8 cellular contexts compared by ENCODE assay signal in the genomic region with DNA sequence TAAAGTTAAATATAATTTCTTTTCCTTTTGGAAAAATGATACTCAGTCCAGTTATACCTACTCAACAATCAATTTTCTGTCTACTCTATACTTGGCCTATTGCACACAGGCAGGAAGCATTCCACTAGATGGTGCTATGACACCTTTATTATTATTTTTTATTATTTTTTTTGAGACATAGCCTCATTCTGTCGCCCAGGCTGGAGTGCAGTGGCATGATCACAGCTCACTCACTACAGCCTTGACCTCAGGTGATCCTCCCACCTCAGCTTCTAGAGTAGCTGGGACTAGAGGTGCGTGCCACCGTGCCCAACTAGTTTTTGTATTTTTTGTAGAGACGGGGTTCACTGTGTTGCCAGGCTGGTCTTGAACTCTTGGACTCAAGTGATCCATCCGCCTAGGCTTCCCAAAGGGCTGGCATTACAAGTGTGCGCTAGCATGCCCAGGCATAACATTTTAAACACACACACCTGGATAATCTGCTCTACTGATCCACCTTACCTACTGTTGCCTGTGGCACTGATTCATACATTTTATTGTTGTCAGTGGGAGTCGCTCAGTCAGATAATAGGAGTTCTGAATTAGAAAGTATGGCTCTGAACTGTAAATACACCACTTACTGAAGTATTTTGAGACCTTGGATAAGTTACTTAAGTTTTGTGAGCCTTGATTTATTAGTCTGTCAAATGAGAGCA. TPM values are rescaled to one million over a fixed set of nuclear protein-coding genes. Genes with fewer than 3 reads are reported as not detected.
DNase-seq lines count a peak whose midpoint lies in the region; ATAC-seq and TF ChIP-seq lines count a peak whose summit lies in the region.

No MANE protein-coding gene starts in this region.

- 85 to 94% methylated on average over 7 of the region's 7 CpGs for WGBS in lung, 2 donors

- CTCF ChIA-PET in CD8-positive, alpha-beta memory T cell (lab: Charles Lee), result interaction anchor here (0.8 to 6.1 kb wide), 20 partner anchors 9 to 259 kb away, joined by 3 to 35 read pairs (median 3); partner anchors contain the start of genes SPG11 and TRIM69

- H3K27me3 ChIP-seq in CD8-positive, alpha-beta memory T cell (ENCODE audit: insufficient read depth, low read length, poor library complexity, severe bottlenecking), result no peaks in the 10 kb centered on the region
- no peaks in the 10 kb centered on the region for H3K27me3 ChIP-seq in lung (ENCODE audit: control insufficient read depth, insufficient read depth)

- no peaks in the 10 kb centered on the region for H3K9me3 ChIP-seq in CD8-positive, alpha-beta memory T cell (ENCODE audit: low read length)
- H3K9me3 ChIP-seq in lung (ENCODE audit: control insufficient read depth in 2 of 2, insufficient read depth in 1 of 2, low read length in 1 of 2), result no peaks in the 10 kb centered on the region

- peaks cover 4 to 24% (median 11%) of the 10 kb centered on the region in 3 donors for H3K4me1 Mint-ChIP-seq in CD8-positive, alpha-beta memory T cell
- H3K4me1 Mint-ChIP-seq in activated naive CD8-positive, alpha-beta T cell treated with anti-CD3 and anti-CD28 coated beads, Interleukin-2, amount 50 U/mL, for 24 hours, result peaks cover 24% of the 10 kb centered on the region

- ATAC-seq in activated naive CD8-positive, alpha-beta T cell treated with anti-CD3 and anti-CD28 coated beads, Interleukin-2, amount 50 U/mL, for 24 hours, result peak; percentile 71
- no peak for ATAC-seq in lung (ENCODE audit: insufficient read depth, low FRiP score)
- ATAC-seq in HG03175 (IDR thresholded peaks at IDR 0.05; ENCODE audit: unreplicated experiment), result no peak

- H3K4me1 ChIP-seq in CD8-positive, alpha-beta memory T cell (ENCODE audit: insufficient read depth, low read length), result peaks cover 6% of the 10 kb centered on the region
- H3K4me1 ChIP-seq in lung (ENCODE audit: control insufficient read depth in 2 of 2, insufficient read depth in 2 of 2, low read length in 2 of 2), result no peaks in the 10 kb centered on the region

- peak overlapping the region in 5 of 8 donors; percentile 47 to 89 (median 70) for H3K27ac Mint-ChIP-seq in CD8-positive, alpha-beta memory T cell
- peak overlapping the region; percentile 22 for H3K27ac Mint-ChIP-seq in activated naive CD8-positive, alpha-beta T cell treated with anti-CD3 and anti-CD28 coated beads, Interleukin-2, amount 50 U/mL, for 24 hours

- POLR2A ChIA-PET in CD8-positive, alpha-beta memory T cell (lab: Charles Lee), result interaction anchor here (0.7 to 2.0 kb wide), 2 partner anchors 21 to 118 kb away, joined by 3 to 6 read pairs; partner anchors contain the start of genes B2M and PATL2

- no peaks in the 10 kb centered on the region for H3K9me3 Mint-ChIP-seq in CD8-positive, alpha-beta memory T cell
- no peaks in the 10 kb centered on the region for H3K9me3 Mint-ChIP-seq in activated naive CD8-positive, alpha-beta T cell treated with anti-CD3 and anti-CD28 coated beads, Interleukin-2, amount 50 U/mL, for 24 hours

- H3K36me3 Mint-ChIP-seq in CD8-positive, alpha-beta memory T cell, result peaks cover 0 to 77% (median 19%) of the 10 kb centered on the region in 3 donors
- H3K36me3 Mint-ChIP-seq in activated naive CD8-positive, alpha-beta T cell treated with anti-CD3 and anti-CD28 coated beads, Interleukin-2, amount 50 U/mL, for 24 hours (ENCODE audit: low read depth), result peaks cover 42% of the 10 kb centered on the region

- no peaks in the 10 kb centered on the region for H3K27me3 Mint-ChIP-seq in CD8-positive, alpha-beta memory T cell
- H3K27me3 Mint-ChIP-seq in activated naive CD8-positive, alpha-beta T cell treated with anti-CD3 and anti-CD28 coated beads, Interleukin-2, amount 50 U/mL, for 24 hours, result no peaks in the 10 kb centered on the region

- H3K4me3 ChIP-seq in CD8-positive, alpha-beta memory T cell (ENCODE audit: low read length), result no peak overlapping the region
- H3K4me3 ChIP-seq in lung, result no peak overlapping the region

- no peak overlapping the region for H3K4me3 Mint-ChIP-seq in CD8-positive, alpha-beta memory T cell
- H3K4me3 Mint-ChIP-seq in activated naive CD8-positive, alpha-beta T cell treated with anti-CD3 and anti-CD28 coated beads, Interleukin-2, amount 50 U/mL, for 24 hours, result no peak overlapping the region

- in situ Hi-C loops in KBM-7 (cut with MboI; ENCODE audit: low pct_unique_long_range_greater_than_20kb, low sequenced_read_pairs), result loop anchor here (25.0 kb wide), 1 partner anchor 144 kb away; the partner anchor contains the start of gene TRIM69

- peak; percentile 17 for TF ChIP-seq CTCF in lung (IDR thresholded peaks at IDR 0.05; ENCODE audit: control extremely low read depth, extremely low read depth)

- no peak overlapping the region for H3K27ac ChIP-seq in CD8-positive, alpha-beta memory T cell (ENCODE audit: low read depth, low read length)
- H3K27ac ChIP-seq in lung (ENCODE audit: low read depth in 1 of 2, low read length in 1 of 2), result no peak overlapping the region

- peak in 3 of 5 donors; percentile 43 to 48 (median 44) for DNase-seq in CD8-positive, alpha-beta memory T cell
- DNase-seq in KBM-7, result peak; percentile 53
- no peak for DNase-seq in activated naive CD8-positive, alpha-beta T cell treated with anti-CD3 and anti-CD28 coated beads, Interleukin-2, amount 50 U/mL, for 24 hours
- no peak for DNase-seq in lung (ENCODE audit: low spot score)
- DNase-seq in stimulated activated CD4-positive, alpha-beta T cell treated with anti-CD3 and anti-CD28 coated beads, Interleukin-12 subunit alpha, Interleukin-12 subunit beta, amount 100 ng/mL, for 4 hours, result no peak
- no peak for DNase-seq in NCI-H510A treated with DMSO at 0.1 percent for 48 hours (lab: John Stamatoyannopoulos, UW)
- DNase-seq in HK-2 (ENCODE audit: unreplicated experiment), result no peak

- peaks cover 45% of the 10 kb centered on the region for H3K36me3 ChIP-seq in CD8-positive, alpha-beta memory T cell (ENCODE audit: insufficient read depth, low read length)
- peaks cover 39 to 47% of the 10 kb centered on the region in 2 donors for H3K36me3 ChIP-seq in lung (ENCODE audit: control insufficient read depth in 2 of 2, insufficient read depth in 2 of 2, low read length in 2 of 2)

RNA-seq across cellular contexts. Expression of gene EIF3J, which starts 56.2 kb away (rescaled TPM):
- 100 to 1,000 TPM; 167 to 186 TPM for total RNA-seq in CD8-positive, alpha-beta memory T cell
- 24.9 TPM for polyA plus RNA-seq in CD8-positive, alpha-beta memory T cell
- total RNA-seq in lung, result 10 to 100 TPM; 51.3 to 52.1 TPM
- polyA plus RNA-seq in lung, result 10 to 100 TPM; 32.0 to 49.7 TPM

Comparison
In these comparisons a context has a peak if more than half of its experiments do, and no peak if none do; other contexts are left out.
1. DNase-seq: peak in CD8-positive, alpha-beta memory T cell (3 of 5) and KBM-7 (single experiment); none in activated naive CD8-positive, alpha-beta T cell treated with anti-CD3 and anti-CD28 coated beads, Interleukin-2, amount 50 U/mL, for 24 hours (single experiment), lung (single experiment), stimulated activated CD4-positive, alpha-beta T cell treated with anti-CD3 and anti-CD28 coated beads, Interleukin-12 subunit alpha, Interleukin-12 subunit beta, amount 100 ng/mL, for 4 hours (single experiment), NCI-H510A treated with DMSO at 0.1 percent for 48 hours (single experiment) and HK-2 (single experiment).